Comparison of ENCODE assay signal across 12 cellular contexts in genomic region chr10:77420942-77421523, GRCh38.
"Had no signal": no experiment of that assay in that cellular context is flagged by ENCODE, and none has a peak within 500 bp of the region (broad histone marks: within the 10 kb centered on the region; RNA-seq: fewer than 3 reads in every experiment).

No MANE protein-coding gene starts in this region.

- H3K27ac Mint-ChIP-seq: activated naive CD8-positive, alpha-beta T cell; activated T-cell treated with anti-CD3 and anti-CD28 coated beads, Interleukin-2, amount 50 U/mL, for 24 hours; natural killer cell had no signal

- H3K27ac ChIP-seq: prostate gland, right lobe of liver had no signal

- H3K4me3 ChIP-seq: prostate gland, right lobe of liver had no signal

- H3K9me3 Mint-ChIP-seq: activated T-cell treated with anti-CD3 and anti-CD28 coated beads, Interleukin-2, amount 50 U/mL, for 24 hours; natural killer cell had no signal

- H3K36me3 Mint-ChIP-seq: activated naive CD8-positive, alpha-beta T cell; natural killer cell had no signal

- ATAC-seq: natural killer cell, right lobe of liver had no signal

- DNase-seq: activated CD4-positive, alpha-beta T cell treated with anti-CD3 and anti-CD28 coated beads, Interleukin-2, amount 50 U/mL, for 4 hours; activated CD4-positive, CD25-positive, alpha-beta regulatory T cell treated with anti-CD3 and anti-CD28 coated beads, Interleukin-2, amount 50 U/mL, for 72 hours; activated effector memory CD4-positive, alpha-beta T cell treated with anti-CD3 and anti-CD28 coated beads, Interleukin-2, amount 50 U/mL, for 16 hours; activated T-cell treated with anti-CD3 and anti-CD28 coated beads, Interleukin-2, amount 50 U/mL, for 24 hours; hippocampal formation; kidney glomerular epithelial cell; natural killer cell; right lobe of liver; stimulated activated naive CD4-positive, alpha-beta T cell; T-helper 9 cell had no signal

- H3K4me1 Mint-ChIP-seq: natural killer cell had no signal

- H3K4me3 Mint-ChIP-seq: activated naive CD8-positive, alpha-beta T cell; activated T-cell treated with anti-CD3 and anti-CD28 coated beads, Interleukin-2, amount 50 U/mL, for 24 hours; natural killer cell had no signal
